Comparison of ENCODE assay signal across 16 cellular contexts in the genomic region with DNA sequence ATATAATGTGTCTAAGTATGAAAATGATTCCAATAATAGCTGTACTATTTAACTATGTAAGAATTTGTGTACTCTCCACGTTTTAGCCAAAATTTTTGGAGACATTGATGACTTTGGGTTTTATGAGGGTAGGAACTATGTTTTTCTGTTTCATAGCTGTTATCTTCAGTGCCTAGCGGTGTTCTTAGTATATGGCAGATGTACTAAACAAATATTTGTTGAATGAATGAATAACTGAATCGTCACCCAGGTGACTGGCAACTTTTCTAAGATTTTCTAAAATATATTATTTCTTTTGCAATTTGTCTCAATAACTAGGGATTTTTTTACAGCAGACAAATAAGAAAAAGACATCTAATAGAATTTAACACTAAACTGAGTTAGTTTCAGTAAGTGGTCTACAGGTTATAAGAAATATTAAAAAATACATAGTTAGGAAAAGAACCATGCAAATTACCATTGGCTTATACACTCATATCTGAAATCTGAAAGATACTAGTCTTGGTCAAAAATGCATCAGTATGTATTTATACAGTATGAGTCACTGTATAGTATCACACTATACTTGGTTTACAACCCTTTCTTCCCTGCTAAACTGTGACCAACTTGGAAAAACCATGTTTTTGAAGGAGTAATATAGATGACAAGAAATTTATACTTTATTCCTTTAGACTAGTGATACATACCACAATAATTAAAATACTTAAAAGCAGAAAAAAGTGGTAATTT.
"Had no signal": no experiment of that assay in that cellular context is flagged by ENCODE, and none has a peak within 500 bp of the region (broad histone marks: within the 10 kb centered on the region; RNA-seq: fewer than 3 reads in every experiment).

No MANE protein-coding gene starts in this region.

- H3K36me3 ChIP-seq: left lung, ovary, thoracic aorta, upper lobe of right lung had no signal

- DNase-seq: activated CD4-positive, alpha-beta T cell treated with anti-CD3 and anti-CD28 coated beads, Interleukin-2, amount 50 U/mL, for 1 hour; activated CD8-positive, alpha-beta memory T cell treated with anti-CD3 and anti-CD28 coated beads for 24 hours; activated naive CD4-positive, alpha-beta T cell treated with anti-CD3 and anti-CD28 coated beads, Interleukin-2, amount 10 ng/mL, durations not matched to agents 7 days and 5 days; amniotic stem cell; hypothalamus; kidney; left lung; mammary epithelial cell; naive B cell; ovary; upper lobe of right lung had no signal

- H3K4me1 Mint-ChIP-seq: activated naive CD4-positive, alpha-beta T cell treated with anti-CD3 and anti-CD28 coated beads, Interleukin-2, amount 10 ng/mL, durations not matched to agents 7 days and 5 days; naive B cell; WTC11 had no signal

- H3K27ac ChIP-seq: esophagus muscularis mucosa, left lung, ovary, thoracic aorta, upper lobe of right lung had no signal

- ATAC-seq: left lung, sciatic nerve, upper lobe of right lung, WTC11 had no signal

- H3K27ac Mint-ChIP-seq: activated naive CD4-positive, alpha-beta T cell treated with anti-CD3 and anti-CD28 coated beads, Interleukin-2, amount 10 ng/mL, durations not matched to agents 7 days and 5 days; naive B cell; WTC11 had no signal

- FAIRE-seq: colon, kidney had no signal

- H3K4me1 ChIP-seq: esophagus muscularis mucosa, left lung, upper lobe of right lung had no signal

- H3K27me3 Mint-ChIP-seq: activated naive CD4-positive, alpha-beta T cell treated with anti-CD3 and anti-CD28 coated beads, Interleukin-2, amount 10 ng/mL, durations not matched to agents 7 days and 5 days; naive B cell had no signal

- H3K27me3 ChIP-seq: esophagus muscularis mucosa, left lung, ovary, upper lobe of right lung had no signal

- H3K9me3 ChIP-seq: ovary had no signal

- H3K4me3 Mint-ChIP-seq: activated naive CD4-positive, alpha-beta T cell treated with anti-CD3 and anti-CD28 coated beads, Interleukin-2, amount 10 ng/mL, durations not matched to agents 7 days and 5 days; naive B cell; WTC11 had no signal

- H3K4me3 ChIP-seq: esophagus muscularis mucosa, left lung, ovary, thoracic aorta, upper lobe of right lung had no signal
